ENCODE assay signal across 8 cellular contexts in genomic region chr1:85576642-85577420, GRCh38. TPM values are rescaled to one million over a fixed set of nuclear protein-coding genes. Genes with fewer than 3 reads are reported as not detected.
DNase-seq lines count a peak whose midpoint lies in the region; ATAC-seq, FAIRE-seq and TF ChIP-seq lines count a peak whose summit lies in the region.

No MANE protein-coding gene starts in this region.

- no peaks in the 10 kb centered on the region for H3F3A ChIP-seq in OCI-LY1 (ENCODE audit: insufficient read depth, low read length)

- no peaks in the 10 kb centered on the region for H3K9me3 ChIP-seq in OCI-LY1 (ENCODE audit: low read length)

- peak; percentile 51 for TF ChIP-seq CTCF in D721Med (IDR thresholded peaks at IDR 0.05; ENCODE audit: insufficient read depth, missing control alignments)
- TF ChIP-seq CTCF in OCI-LY1 (IDR thresholded peaks at IDR 0.05; ENCODE audit: low read length), result peak; percentile 46
- TF ChIP-seq CTCF in astrocyte of the cerebellum (IDR thresholded peaks at IDR 0.05; ENCODE audit: low read depth, low read length, missing control alignments), result peak; percentile 55

- in situ Hi-C loops in astrocyte of the cerebellum (cut with HindIII; ENCODE audit: low sequenced_read_pairs), result no loop called here

- no peaks in the 10 kb centered on the region for H3K4me1 ChIP-seq in OCI-LY1 (ENCODE audit: insufficient read depth, low read length, severe bottlenecking)

- no peak overlapping the region for H3K27ac ChIP-seq in OCI-LY1 (ENCODE audit: low read depth, low read length, poor library complexity, severe bottlenecking)

- no peaks in the 10 kb centered on the region for H4K20me1 ChIP-seq in OCI-LY1 (ENCODE audit: insufficient read depth, low read length)

- H3K9ac ChIP-seq in OCI-LY1 (ENCODE audit: low read length), result no peak overlapping the region

- DNase-seq in D721Med (ENCODE audit: insufficient read length, low spot score) (peak; percentile 36), astrocyte of the cerebellum (ENCODE audit: low read depth) (no peak), hypothalamus (lab: John Stamatoyannopoulos, UW) (peak in 40 of 51 donors; percentile 12 to 76 (median 38)), sciatic nerve (ENCODE audit: low spot score) (peak; percentile 94), SHP77 treated with DMSO at 0.1 percent for 48 hours (lab: John Stamatoyannopoulos, UW) (no peak)

- peak overlapping the region; percentile 63 for H3K4me2 ChIP-seq in OCI-LY1 (ENCODE audit: low read length)

- H3K27me3 ChIP-seq in OCI-LY1 (ENCODE audit: insufficient read depth, low read length), result no peaks in the 10 kb centered on the region; the same call in 1 of the 2 replicates

- no peaks in the 10 kb centered on the region for H3K79me2 ChIP-seq in OCI-LY1 (ENCODE audit: insufficient read depth, low read length)

- no peaks in the 10 kb centered on the region for H3K36me3 ChIP-seq in OCI-LY1 (ENCODE audit: insufficient read depth, low read length)

- no peak for FAIRE-seq in D721Med (lab: Jason Lieb, UNC)

- intact Hi-C loops in sciatic nerve (cut with DNase I), result no loop called here

- H3K9me2 ChIP-seq in OCI-LY1 (ENCODE audit: low read depth, low read length), result no peaks in the 10 kb centered on the region

- peak overlapping the region; percentile 37 for H3K4me3 ChIP-seq in OCI-LY1 (ENCODE audit: low read depth, low read length, poor library complexity, severe bottlenecking)
- H3K4me3 ChIP-seq in astrocyte of the cerebellum (ENCODE audit: low read depth, low read length), result peak overlapping the region; percentile 61

- ATAC-seq in GM19043 (IDR thresholded peaks at IDR 0.05; ENCODE audit: low read depth, unreplicated experiment) (peak; percentile 65), HG03159 (IDR thresholded peaks at IDR 0.05; ENCODE audit: unreplicated experiment) (peak; percentile 88), sciatic nerve (peak; percentile 44)

- H2AFZ ChIP-seq in OCI-LY1 (ENCODE audit: low read length), result no peak overlapping the region

RNA-seq across cellular contexts. Expression of gene CCN1, which starts 3.7 kb away (rescaled TPM):
- 137 TPM for total RNA-seq in sciatic nerve

Comparison
In these comparisons a context has a peak if more than half of its experiments do, and no peak if none do; other contexts are left out.
1. DNase-seq: peak in D721Med (single experiment), hypothalamus (40 of 51) and sciatic nerve (single experiment); none in astrocyte of the cerebellum (single experiment) and SHP77 treated with DMSO at 0.1 percent for 48 hours (single experiment).
2. Peak in every context shown above with its lines, with median percentiles within 50 percentile points of each other: CTCF ChIP-seq and ATAC-seq.